10 cellular contexts compared by ENCODE assay signal in the genomic region with DNA sequence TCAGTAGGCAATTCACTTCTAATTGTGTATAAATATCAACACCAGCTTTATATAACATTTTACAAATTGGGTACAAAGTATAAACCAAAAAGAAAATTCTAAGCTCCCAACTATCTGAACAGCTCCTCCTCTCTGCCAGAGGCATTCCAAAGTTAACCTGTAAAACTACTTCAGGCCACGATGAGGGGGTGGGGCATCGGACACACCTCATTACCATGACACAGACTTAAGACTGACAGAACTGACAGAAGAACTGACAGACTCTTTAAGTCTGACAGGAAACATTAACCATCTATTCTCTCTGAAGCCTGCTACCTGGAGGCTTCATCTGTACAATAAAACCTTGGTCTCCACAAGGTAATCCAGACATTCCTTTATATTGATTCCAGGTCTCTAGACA. TPM values are rescaled to one million over a fixed set of nuclear protein-coding genes. Genes with fewer than 3 reads are reported as not detected.
DNase-seq lines count a peak whose midpoint lies in the region; ATAC-seq, FAIRE-seq and TF ChIP-seq lines count a peak whose summit lies in the region.
"Had no signal": no experiment of that assay in that cellular context is flagged by ENCODE, and none has a peak within 500 bp of the region (broad histone marks: within the 10 kb centered on the region; RNA-seq: fewer than 3 reads in every experiment).

No MANE protein-coding gene starts in this region.

- H3K9me3 ChIP-seq in RWPE2 (ENCODE audit: severe bottlenecking) (no peaks in the 10 kb centered on the region), skeletal muscle satellite cell (replicated peaks; ENCODE audit: low read length) (no peaks in the 10 kb centered on the region), MG63 (no peaks in the 10 kb centered on the region)

- FAIRE-seq in frontal cortex (lab: Jason Lieb, UNC) = no peak
- FAIRE-seq: colon had no signal

- peak overlapping the region; percentile 99 for H3K27ac ChIP-seq in RWPE2 (ENCODE audit: poor library complexity, severe bottlenecking)

- DNase-seq in H7 (peak; percentile 56), RWPE2 (ENCODE audit: low spot score) (no peak), fibroblast of the aortic adventitia (ENCODE audit: low read depth) (no peak), MG63 (no peak), frontal cortex (ENCODE audit: low spot score in 2 of 2) (no peak)
- DNase-seq: NCI-H1694, T1000 had no signal

- H3K4me2 ChIP-seq in skeletal muscle satellite cell (ENCODE audit: low read length) = peak overlapping the region; percentile 82

- no peak for TF ChIP-seq CTCF in RWPE2 (IDR thresholded peaks at IDR 0.05; ENCODE audit: poor library complexity, severe bottlenecking)
- TF ChIP-seq CTCF in fibroblast of the aortic adventitia (IDR thresholded peaks at IDR 0.05; ENCODE audit: insufficient read depth, low read length) = no peak

- H3K36me3 ChIP-seq in H7 (replicated peaks; ENCODE audit: control insufficient read depth, insufficient read depth, low read length) (no peaks in the 10 kb centered on the region), RWPE2 (ENCODE audit: low read depth) (peaks cover 10% of the 10 kb centered on the region), skeletal muscle satellite cell (ENCODE audit: insufficient read depth, low read length) (no peaks in the 10 kb centered on the region), MG63 (no peaks in the 10 kb centered on the region)

- H3K9ac ChIP-seq in skeletal muscle satellite cell (ENCODE audit: low read depth, low read length) = peak overlapping the region; percentile 87

- ATAC-seq in RWPE2 (ENCODE audit: low read depth) (peak; percentile 17; the same call in 1 of the 3 replicates), HG02642 (IDR thresholded peaks at IDR 0.05; ENCODE audit: poor library complexity, unreplicated experiment) (no peak)

- H3K4me1 ChIP-seq in RWPE2 (ENCODE audit: insufficient read depth, poor library complexity, severe bottlenecking) (peaks cover 57% of the 10 kb centered on the region), skeletal muscle satellite cell (ENCODE audit: control insufficient read depth, insufficient read depth, low read length) (peaks cover 73% of the 10 kb centered on the region)

- H3K4me3 ChIP-seq in H7 (ENCODE audit: insufficient read depth, low read depth, low read length) (no peak overlapping the region), RWPE2 (ENCODE audit: severe bottlenecking) (no peak overlapping the region), fibroblast of the aortic adventitia (ENCODE audit: low read depth, low read length) (peak overlapping the region; percentile 68), skeletal muscle satellite cell (ENCODE audit: low read length) (peak overlapping the region; percentile 27), MG63 (no peak overlapping the region)

- H3K27me3 ChIP-seq in H7 (ENCODE audit: control insufficient read depth, insufficient read depth, low read length) = no peaks in the 10 kb centered on the region
- H3K27me3 ChIP-seq in RWPE2 (ENCODE audit: insufficient read depth, poor library complexity, severe bottlenecking) = no peaks in the 10 kb centered on the region
- H3K27me3 ChIP-seq in skeletal muscle satellite cell (ENCODE audit: control insufficient read depth, insufficient read depth, low read length) = no peaks in the 10 kb centered on the region
- H3K27me3 ChIP-seq in MG63 = no peaks in the 10 kb centered on the region

RNA-seq across cellular contexts. Expression of a gene that starts 12.3 kb away (rescaled TPM):
- total RNA-seq in H7 (2014; rRNA removed; shearing (Covaris generic)) = 33.1 and 41.0 TPM in 2 replicates
- total RNA-seq in fibroblast of the aortic adventitia (ENCODE audit: low replicate concordance) (69.0 and 105 TPM in 2 replicates), frontal cortex (79.1 TPM)
- total RNA-seq in skeletal muscle satellite cell (2012; rRNA removed) = 64.7 and 71.0 TPM in 2 replicates
- total RNA-seq in MG63 (2014; rRNA removed; shearing (Covaris generic); ENCODE audit: low replicate concordance) = 38.2 and 108 TPM in 2 replicates

RNA-seq across cellular contexts. Expression of a gene that starts 39.4 kb away (rescaled TPM):
- 5.5 and 11.8 TPM in 2 replicates for total RNA-seq in H7 (2014; rRNA removed; shearing (Covaris generic))
- total RNA-seq in fibroblast of the aortic adventitia (ENCODE audit: low replicate concordance) (6.1 and 34.6 TPM in 2 replicates), frontal cortex (10.6 TPM)
- 3.3 and 5.0 TPM in 2 replicates for total RNA-seq in skeletal muscle satellite cell (2012; rRNA removed)
- total RNA-seq in MG63 (2014; rRNA removed; shearing (Covaris generic); ENCODE audit: low replicate concordance) = 1.9 and 2.0 TPM in 2 replicates

Comparison
In these comparisons a context has a peak if more than half of its experiments do, and no peak if none do; other contexts are left out.
1. H3K4me3 ChIP-seq: peak in fibroblast of the aortic adventitia (single experiment) and skeletal muscle satellite cell (single experiment); none in H7 (single experiment), RWPE2 (single experiment) and MG63 (single experiment).